13 cellular contexts compared by ENCODE assay signal in genomic region chr4:153212755-153213154, GRCh38. TPM values are rescaled to one million over a fixed set of nuclear protein-coding genes. Genes with fewer than 3 reads are reported as not detected.
DNase-seq lines count a peak whose midpoint lies in the region; ATAC-seq and TF ChIP-seq lines count a peak whose summit lies in the region.
"Had no signal": no experiment of that assay in that cellular context is flagged by ENCODE, and none has a peak within 500 bp of the region (broad histone marks: within the 10 kb centered on the region; RNA-seq: fewer than 3 reads in every experiment).

No MANE protein-coding gene starts in this region.

- H3K36me3 ChIP-seq in mesenchymal stem cell (ENCODE audit: control insufficient read depth in 1 of 2, insufficient read depth in 2 of 2, low read depth in 1 of 2, low read length in 2 of 2): peaks cover 0 to 4% of the 10 kb centered on the region in 2 experiments
- H3K36me3 ChIP-seq in brain microvascular endothelial cell (replicated peaks): no peaks in the 10 kb centered on the region
- H3K36me3 ChIP-seq: ascending aorta had no signal

- WGBS in mesenchymal stem cell: 72% methylated on average over 1 of the region's 1 CpG

- no peak overlapping the region for H3K4ac ChIP-seq in mesenchymal stem cell (ENCODE audit: low read depth in 1 of 2, low read length in 2 of 2)

- H2BK15ac ChIP-seq in mesenchymal stem cell (ENCODE audit: low read depth, poor library complexity, severe bottlenecking): no peak overlapping the region

- H4K8ac ChIP-seq in mesenchymal stem cell (ENCODE audit: low read length): no peak overlapping the region

- H3K9me3 ChIP-seq in mesenchymal stem cell (ENCODE audit: control insufficient read depth, low read length): no peaks in the 10 kb centered on the region
- H3K9me3 ChIP-seq: ascending aorta had no signal

- intact Hi-C loops in dorsolateral prefrontal cortex (cut with DNase I): loop anchor here in 1 of 2 donors (5.0 kb wide), 1 partner anchor 105 kb away; no protein-coding TSS in a partner anchor

- H3K4me3 ChIP-seq in dorsolateral prefrontal cortex (peak overlapping the region in 19 of 59 donors; percentile 1 to 80 (median 11)), mesenchymal stem cell (ENCODE audit: insufficient read depth in 1 of 2, low read depth in 1 of 2, low read length in 2 of 2) (peak overlapping the region in 1 of 2 experiments; percentile 9), brain microvascular endothelial cell (ENCODE audit: low read depth, low read length) (no peak overlapping the region)
- H3K4me3 ChIP-seq: ascending aorta had no signal

- H2BK5ac ChIP-seq in mesenchymal stem cell (ENCODE audit: low read depth, low read length, poor library complexity, severe bottlenecking): no peak overlapping the region

- H3K18ac ChIP-seq in mesenchymal stem cell (ENCODE audit: low read depth in 1 of 2, low read length in 2 of 2): no peak overlapping the region

- no peak for ATAC-seq in HG03175 (IDR thresholded peaks at IDR 0.05; ENCODE audit: unreplicated experiment)

- H4K91ac ChIP-seq in mesenchymal stem cell (ENCODE audit: low read length): no peak overlapping the region

- H3K14ac ChIP-seq in mesenchymal stem cell (ENCODE audit: low read length in 2 of 2): no peak overlapping the region

- in situ Hi-C loops in brain microvascular endothelial cell (cut with HindIII; ENCODE audit: low pct_ligation_motif_present, low sequenced_read_pairs): no loop called here

- peak overlapping the region; percentile 28 for H3K9ac ChIP-seq in mesenchymal stem cell (ENCODE audit: low read length)

- no peak overlapping the region for H2AK5ac ChIP-seq in mesenchymal stem cell (ENCODE audit: low read length, severe bottlenecking)

- H3K27ac ChIP-seq in dorsolateral prefrontal cortex: peak overlapping the region in 51 of 59 donors; percentile 4 to 76 (median 57)
- H3K27ac ChIP-seq in mesenchymal stem cell (ENCODE audit: low read length, poor library complexity, severe bottlenecking): no peak overlapping the region
- H3K27ac ChIP-seq in brain microvascular endothelial cell: no peak overlapping the region
- H3K27ac ChIP-seq: ascending aorta had no signal

- no peak overlapping the region for H3K23ac ChIP-seq in mesenchymal stem cell (ENCODE audit: low read length in 2 of 2)

- H3K27me3 ChIP-seq in dorsolateral prefrontal cortex (no peaks in the 10 kb centered on the region), mesenchymal stem cell (ENCODE audit: control insufficient read depth in 1 of 2, insufficient read depth in 1 of 2, low read length in 2 of 2) (peaks cover 0 to 39% of the 10 kb centered on the region in 2 experiments), brain microvascular endothelial cell (replicated peaks) (no peaks in the 10 kb centered on the region)
- H3K27me3 ChIP-seq: ascending aorta had no signal

- H3K4me1 ChIP-seq in mesenchymal stem cell (ENCODE audit: control insufficient read depth, insufficient read depth, low read depth, low read length): no peaks in the 10 kb centered on the region
- H3K4me1 ChIP-seq: ascending aorta had no signal

- TF ChIP-seq CTCF in dorsolateral prefrontal cortex (IDR thresholded peaks at IDR 0.05 in 54 of 56, conservative IDR thresholded peaks at IDR 0.05 in 2 of 56; ENCODE audit: low read depth in 1 of 56, partially characterized antibody in 56 of 56) (no peak), brain microvascular endothelial cell (IDR thresholded peaks at IDR 0.05; ENCODE audit: low read depth, low read length, missing control alignments) (no peak)

- H2AFZ ChIP-seq in mesenchymal stem cell (ENCODE audit: low read depth, low read length): no peak overlapping the region

- no peak overlapping the region for H2BK12ac ChIP-seq in mesenchymal stem cell (ENCODE audit: low read length in 2 of 2)

- H3K79me1 ChIP-seq in mesenchymal stem cell (replicated peaks; ENCODE audit: low read length, poor library complexity, severe bottlenecking): peaks cover 21% of the 10 kb centered on the region

- peak; percentile 56 for DNase-seq in COLO829 (ENCODE audit: low spot score)
- DNase-seq in NCI-H526 (lab: John Stamatoyannopoulos, UW): peak; percentile 84 to 90
- peak in 1 of 10 donors; percentile 19 for DNase-seq in dorsolateral prefrontal cortex
- DNase-seq in mesenchymal stem cell: no peak
- no peak for DNase-seq in brain microvascular endothelial cell
- no peak for DNase-seq in activated naive CD4-positive, alpha-beta T cell treated with Interleukin-2 at 50 U/mL for 16 hours
- no peak for DNase-seq in globus pallidus (ENCODE audit: low spot score)
- DNase-seq: activated CD4-positive, alpha-beta memory T cell treated with anti-CD3 and anti-CD28 coated beads for 36 hours; dermis blood vessel endothelial cell; NCI-H187 treated with DMSO at 0.1 percent for 48 hours; stimulated activated CD4-positive, alpha-beta T cell treated with anti-CD3 and anti-CD28 coated beads, Interleukin-4, amount 100 ng/mL, for 4 hours had no signal

- no peak overlapping the region for H2BK120ac ChIP-seq in mesenchymal stem cell (ENCODE audit: low read depth, low read length)

- H3K4me2 ChIP-seq in mesenchymal stem cell (ENCODE audit: low read length, poor library complexity, severe bottlenecking): no peak overlapping the region

RNA-seq across cellular contexts. Expression of gene TRIM2, which starts 8.5 kb away (rescaled TPM):
- total RNA-seq in dorsolateral prefrontal cortex: 100 to 1,000 TPM; 287 to 703 (median 456) TPM
- polyA plus RNA-seq in mesenchymal stem cell (2013, experiment 1 of 2): 18.0 TPM
- polyA plus RNA-seq in mesenchymal stem cell (2013, experiment 2 of 2): 18.0 TPM

Comparison
In these comparisons a context has a peak if more than half of its experiments do, and no peak if none do; other contexts are left out.
1. DNase-seq: peak in COLO829 (single experiment) and NCI-H526 (2 of 2); none in mesenchymal stem cell (single experiment), brain microvascular endothelial cell (single experiment), activated naive CD4-positive, alpha-beta T cell treated with Interleukin-2 at 50 U/mL for 16 hours (single experiment) and globus pallidus (single experiment).
2. H3K27ac ChIP-seq: peak in dorsolateral prefrontal cortex (51 of 59); none in mesenchymal stem cell (single experiment) and brain microvascular endothelial cell (single experiment).